19 cellular contexts compared by ENCODE assay signal in the genomic region with DNA sequence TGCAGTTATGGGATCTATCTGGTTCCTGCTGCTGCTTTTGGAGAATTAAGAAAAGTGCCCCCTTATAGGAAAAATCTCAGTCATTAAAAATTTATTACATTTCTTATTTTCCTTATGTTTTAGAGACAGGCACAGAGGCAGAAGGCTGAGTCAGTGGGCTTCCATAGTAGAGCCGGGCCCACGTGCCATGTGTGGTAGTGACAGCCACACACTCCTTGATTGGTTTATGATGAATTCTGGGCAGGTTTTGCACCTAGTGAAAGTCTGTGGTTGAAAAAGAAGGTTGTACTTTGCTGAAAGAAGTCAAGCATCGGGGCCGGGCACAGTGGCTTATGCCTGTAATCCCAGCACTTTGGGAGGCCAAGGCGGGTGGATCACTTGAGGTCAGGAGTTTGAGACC.
DNase-seq lines count a peak whose midpoint lies in the region; ATAC-seq and TF ChIP-seq lines count a peak whose summit lies in the region.
"Had no signal": no experiment of that assay in that cellular context is flagged by ENCODE, and none has a peak within 500 bp of the region (broad histone marks: within the 10 kb centered on the region; RNA-seq: fewer than 3 reads in every experiment).

No MANE protein-coding gene starts in this region.

- no peak for DNase-seq in CD4-positive, CD25-positive, alpha-beta regulatory T cell
- DNase-seq in PC-3 (no peak), immature natural killer cell (peak in 1 of 3 donors; percentile 40), spleen (peak; percentile 46), testis (no peak), T-cell (no peak)
- DNase-seq in stimulated activated naive CD4-positive, alpha-beta T cell (lab: John Stamatoyannopoulos, UW) = no peak
- DNase-seq: 8988T; ACHN; BE2C; C1 segment of cervical spinal cord; Caco-2; Calu3; CD4-positive, alpha-beta T cell; CD8-positive, alpha-beta T cell; DMS79 treated with DMSO at 0.1 percent for 48 hours; GF-D8 had no signal

- H3K4me1 ChIP-seq in CD4-positive, CD25-positive, alpha-beta regulatory T cell (ENCODE audit: control insufficient read depth, insufficient read depth, low read length, poor library complexity, severe bottlenecking) = peaks cover 14% of the 10 kb centered on the region
- H3K4me1 ChIP-seq in PC-3 (ENCODE audit: insufficient read depth, low read length) (peaks cover 17% of the 10 kb centered on the region), spleen (peaks cover 0 to 7% (median 0%) of the 10 kb centered on the region in 6 donors), testis (no peaks in the 10 kb centered on the region)
- H3K4me1 ChIP-seq: BE2C, Caco-2 had no signal

- TF ChIP-seq CTCF in PC-3 (conservative IDR thresholded peaks at IDR 0.05; ENCODE audit: low read depth, low read length) = no peak
- no peak for TF ChIP-seq CTCF in spleen (IDR thresholded peaks at IDR 0.05 in 8 of 11, conservative IDR thresholded peaks at IDR 0.05 in 3 of 11)
- TF ChIP-seq CTCF in testis (IDR thresholded peaks at IDR 0.05) = no peak

- no peak overlapping the region for H3K9ac ChIP-seq in PC-3 (ENCODE audit: low read length)
- H3K9ac ChIP-seq: BLaER1 had no signal

- no peak for ATAC-seq in CD4-positive, CD25-positive, alpha-beta regulatory T cell (ENCODE audit: low read depth in 2 of 2)
- ATAC-seq in PC-3 (no peak), T-cell (replicated peaks in 1 of 4) (no peak)
- ATAC-seq: CD8-positive, alpha-beta T cell had no signal

- H3K27me3 ChIP-seq in CD4-positive, CD25-positive, alpha-beta regulatory T cell (ENCODE audit: control insufficient read depth, insufficient read depth, low read length) = no peaks in the 10 kb centered on the region
- H3K27me3 ChIP-seq in PC-3 (ENCODE audit: low read length) (no peaks in the 10 kb centered on the region), spleen (replicated peaks in 1 of 7) (no peaks in the 10 kb centered on the region), testis (no peaks in the 10 kb centered on the region)
- H3K27me3 ChIP-seq: BE2C, BLaER1 had no signal

- intact Hi-C loops in PC-3 (cut with micrococcal nuclease) = no loop called here
- intact Hi-C loops in spleen (cut with DNase I; ENCODE audit: low total_unique reads) = no loop called here
- intact Hi-C loops in testis (cut with DNase I; ENCODE audit: low total_unique reads) = no loop called here

- peaks cover 15 to 52% (median 24%) of the 10 kb centered on the region in 4 donors for H3K4me1 Mint-ChIP-seq in CD4-positive, CD25-positive, alpha-beta regulatory T cell
- H3K4me1 Mint-ChIP-seq in immature natural killer cell (peaks cover 27 to 44% of the 10 kb centered on the region in 2 donors), T-cell (peaks cover 0 to under 1% (median 0%) of the 10 kb centered on the region in 3 donors)
- H3K4me1 Mint-ChIP-seq: CD14-positive monocyte had no signal

- no peak overlapping the region for H2AFZ ChIP-seq in PC-3 (ENCODE audit: low read length)

- H3K9me3 Mint-ChIP-seq in CD4-positive, CD25-positive, alpha-beta regulatory T cell = no peaks in the 10 kb centered on the region
- H3K9me3 Mint-ChIP-seq in immature natural killer cell (peaks cover 0 to 2% (median 0%) of the 10 kb centered on the region in 6 donors), T-cell (no peaks in the 10 kb centered on the region)
- H3K9me3 Mint-ChIP-seq: CD4-positive, alpha-beta T cell; CD8-positive, alpha-beta T cell had no signal

- no TSS peak for BruUV-seq in PC-3 (replicated peaks; lab: Mats Ljungman, UMichigan)

- no peaks in the 10 kb centered on the region for H3K9me3 ChIP-seq in CD4-positive, CD25-positive, alpha-beta regulatory T cell (ENCODE audit: control insufficient read depth in 2 of 2, low read length in 2 of 2)
- no peaks in the 10 kb centered on the region for H3K9me3 ChIP-seq in PC-3 (ENCODE audit: low read length)
- peaks cover 0 to 9% (median 0%) of the 10 kb centered on the region in 8 donors for H3K9me3 ChIP-seq in spleen
- no peaks in the 10 kb centered on the region for H3K9me3 ChIP-seq in testis
- H3K9me3 ChIP-seq: BE2C, BLaER1, Caco-2 had no signal

- CTCF ChIA-PET in PC-3 (lab: Charles Lee) (no interaction called here), T-cell (lab: Charles Lee) (no interaction called here)

- H3K36me3 Mint-ChIP-seq in CD4-positive, CD25-positive, alpha-beta regulatory T cell = peaks cover 11% of the 10 kb centered on the region
- H3K36me3 Mint-ChIP-seq in immature natural killer cell (peaks cover 0 to 4% (median 0%) of the 10 kb centered on the region in 3 donors), T-cell (no peaks in the 10 kb centered on the region)
- H3K36me3 Mint-ChIP-seq: CD14-positive monocyte; CD8-positive, alpha-beta T cell had no signal

- no peaks in the 10 kb centered on the region for H3K79me2 ChIP-seq in PC-3 (ENCODE audit: low read length)

- no peak overlapping the region for H3K4me3 ChIP-seq in CD4-positive, CD25-positive, alpha-beta regulatory T cell (ENCODE audit: low read depth, low read length)
- H3K4me3 ChIP-seq in PC-3 (ENCODE audit: low read length) (no peak overlapping the region), spleen (no peak overlapping the region), testis (no peak overlapping the region)
- H3K4me3 ChIP-seq: BLaER1 had no signal

- POLR2A ChIA-PET in PC-3 (lab: Charles Lee; ENCODE audit: unreplicated experiment) = no interaction called here
- POLR2A ChIA-PET in T-cell (lab: Charles Lee) = no interaction called here

- WGBS in spleen, 5 donors = 69 to 90% (median 74%) methylated on average over 4 to 5 of the region's 5 CpGs
- WGBS in testis, 2 donors = 77 to 100% methylated on average over 5 of the region's 5 CpGs

- no peaks in the 10 kb centered on the region for H3F3A ChIP-seq in PC-3 (ENCODE audit: low read length, unreplicated experiment)

- H3K27ac Mint-ChIP-seq in CD4-positive, CD25-positive, alpha-beta regulatory T cell = peak overlapping the region; percentile 44 to 67 (median 57)
- H3K27ac Mint-ChIP-seq in immature natural killer cell = peak overlapping the region in 5 of 6 donors; percentile 3 to 67 (median 64)
- no peak overlapping the region for H3K27ac Mint-ChIP-seq in T-cell
- H3K27ac Mint-ChIP-seq: CD14-positive monocyte; CD4-positive, alpha-beta T cell; CD8-positive, alpha-beta T cell had no signal

- TF ChIP-seq POLR2A in spleen (IDR thresholded peaks at IDR 0.05) (no peak), testis (IDR thresholded peaks at IDR 0.05) (no peak)

- no peaks in the 10 kb centered on the region for H3K9me2 ChIP-seq in PC-3 (replicated peaks; ENCODE audit: low read length)

- no peak overlapping the region for H3K4me2 ChIP-seq in PC-3 (ENCODE audit: low read length)
- H3K4me2 ChIP-seq: BLaER1 had no signal

- H3K4me3 Mint-ChIP-seq in CD4-positive, CD25-positive, alpha-beta regulatory T cell = no peak overlapping the region
- H3K4me3 Mint-ChIP-seq in immature natural killer cell (no peak overlapping the region), T-cell (no peak overlapping the region)
- H3K4me3 Mint-ChIP-seq: CD14-positive monocyte; CD4-positive, alpha-beta T cell; CD8-positive, alpha-beta T cell had no signal

- no peak overlapping the region for H3K27ac ChIP-seq in CD4-positive, CD25-positive, alpha-beta regulatory T cell (ENCODE audit: insufficient read depth, low read length, poor library complexity, severe bottlenecking)
- H3K27ac ChIP-seq in PC-3 (ENCODE audit: low read length) (peak overlapping the region; percentile 54; the same call in 1 of the 2 replicates), spleen (no peak overlapping the region), testis (no peak overlapping the region)
- H3K27ac ChIP-seq: BLaER1 had no signal

- H4K20me1 ChIP-seq in PC-3 (ENCODE audit: low read length) = no peaks in the 10 kb centered on the region
- H4K20me1 ChIP-seq: BLaER1 had no signal

- H3K27me3 Mint-ChIP-seq in CD4-positive, CD25-positive, alpha-beta regulatory T cell = peaks cover 4% of the 10 kb centered on the region
- H3K27me3 Mint-ChIP-seq in immature natural killer cell (ENCODE audit: low read depth in 3 of 3) = peaks cover 0 to 3% (median 1%) of the 10 kb centered on the region in 3 donors
- peaks cover 0 to 4% of the 10 kb centered on the region in 2 donors for H3K27me3 Mint-ChIP-seq in T-cell

- H3K36me3 ChIP-seq in CD4-positive, CD25-positive, alpha-beta regulatory T cell (ENCODE audit: control insufficient read depth, insufficient read depth, low read length) = peaks cover 32% of the 10 kb centered on the region
- H3K36me3 ChIP-seq in PC-3 (ENCODE audit: low read depth, low read length) (no peaks in the 10 kb centered on the region), spleen (no peaks in the 10 kb centered on the region), testis (ENCODE audit: low read depth, missing control alignments) (no peaks in the 10 kb centered on the region)
- H3K36me3 ChIP-seq: BE2C, BLaER1 had no signal

Comparison
In these comparisons a context has a peak if more than half of its experiments do, and no peak if none do; other contexts are left out.
1. H3K27ac Mint-ChIP-seq: peak in CD4-positive, CD25-positive, alpha-beta regulatory T cell (3 of 3) and immature natural killer cell (5 of 6); none in T-cell (0 of 2).